Comparison of ENCODE assay signal across 20 cellular contexts in the genomic region with DNA sequence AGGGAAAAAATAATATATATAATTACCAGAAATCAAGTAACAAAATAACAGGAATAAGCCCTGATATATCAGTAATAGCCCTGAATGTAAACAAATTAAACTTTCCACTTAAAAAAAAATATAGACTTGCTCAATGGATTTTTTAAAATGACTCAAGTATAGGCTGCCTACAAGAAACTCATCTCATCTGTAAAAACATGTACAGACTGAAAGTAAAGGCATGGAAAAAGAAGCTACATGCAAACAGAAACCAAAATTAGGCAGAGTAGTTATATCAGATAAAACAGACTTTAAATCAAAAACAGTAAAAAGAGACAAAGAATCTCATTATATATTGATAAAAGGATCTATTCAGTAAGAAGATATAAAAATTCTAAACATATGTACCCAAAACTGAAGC.
DNase-seq lines count a peak whose midpoint lies in the region; ATAC-seq lines count a peak whose summit lies in the region.
"Had no signal": no experiment of that assay in that cellular context is flagged by ENCODE, and none has a peak within 500 bp of the region (broad histone marks: within the 10 kb centered on the region; RNA-seq: fewer than 3 reads in every experiment).

No MANE protein-coding gene starts in this region.

- no peaks in the 10 kb centered on the region for H3K27me3 Mint-ChIP-seq in activated naive CD4-positive, alpha-beta T cell treated with anti-CD3 and anti-CD28 coated beads, Interleukin-2, amount 50 U/mL, for 24 hours
- peaks cover 6% of the 10 kb centered on the region for H3K27me3 Mint-ChIP-seq in activated T-helper 1 cell treated with anti-CD3 and anti-CD28 coated beads, Interleukin-12 subunit alpha, Interleukin-12 subunit beta, Interleukin-2, Interleukin-4 antibody, amounts not matched to agents 30 ng/mL and 10 ng/mL and 1 ng/mL, durations not matched to agents 14 hours and 24 hours and 36 hours (ENCODE audit: insufficient read depth)
- H3K27me3 Mint-ChIP-seq: CD8-positive, alpha-beta memory T cell had no signal

- H3K9me3 Mint-ChIP-seq in activated naive CD4-positive, alpha-beta T cell treated with anti-CD3 and anti-CD28 coated beads, Interleukin-2, amount 50 U/mL, for 24 hours: peaks cover 5% of the 10 kb centered on the region
- H3K9me3 Mint-ChIP-seq in activated T-helper 1 cell treated with anti-CD3 and anti-CD28 coated beads, Interleukin-12 subunit alpha, Interleukin-12 subunit beta, Interleukin-2, Interleukin-4 antibody, amounts not matched to agents 30 ng/mL and 10 ng/mL and 1 ng/mL, durations not matched to agents 14 hours and 24 hours and 36 hours: peaks cover 27% of the 10 kb centered on the region

- peaks cover 21% of the 10 kb centered on the region for H3K4me1 Mint-ChIP-seq in activated naive CD4-positive, alpha-beta T cell treated with anti-CD3 and anti-CD28 coated beads, Interleukin-2, amount 50 U/mL, for 24 hours
- peaks cover 30% of the 10 kb centered on the region for H3K4me1 Mint-ChIP-seq in activated T-helper 1 cell treated with anti-CD3 and anti-CD28 coated beads, Interleukin-12 subunit alpha, Interleukin-12 subunit beta, Interleukin-2, Interleukin-4 antibody, amounts not matched to agents 30 ng/mL and 10 ng/mL and 1 ng/mL, durations not matched to agents 14 hours and 24 hours and 36 hours (ENCODE audit: low read depth)
- H3K4me1 Mint-ChIP-seq: H9 had no signal

- peak; percentile 31 for ATAC-seq in GM19351 (IDR thresholded peaks at IDR 0.05; ENCODE audit: unreplicated experiment)
- ATAC-seq: HepG2 had no signal

- peaks cover 2% of the 10 kb centered on the region for H3K36me3 Mint-ChIP-seq in activated naive CD4-positive, alpha-beta T cell treated with anti-CD3 and anti-CD28 coated beads, Interleukin-2, amount 50 U/mL, for 24 hours
- H3K36me3 Mint-ChIP-seq in activated T-helper 1 cell treated with anti-CD3 and anti-CD28 coated beads, Interleukin-12 subunit alpha, Interleukin-12 subunit beta, Interleukin-2, Interleukin-4 antibody, amounts not matched to agents 30 ng/mL and 10 ng/mL and 1 ng/mL, durations not matched to agents 14 hours and 24 hours and 36 hours (ENCODE audit: low read depth): peaks cover 9% of the 10 kb centered on the region

- H3K4me3 Mint-ChIP-seq in activated naive CD4-positive, alpha-beta T cell treated with anti-CD3 and anti-CD28 coated beads, Interleukin-2, amount 50 U/mL, for 24 hours: no peak overlapping the region
- H3K4me3 Mint-ChIP-seq in activated T-helper 1 cell treated with anti-CD3 and anti-CD28 coated beads, Interleukin-12 subunit alpha, Interleukin-12 subunit beta, Interleukin-2, Interleukin-4 antibody, amounts not matched to agents 30 ng/mL and 10 ng/mL and 1 ng/mL, durations not matched to agents 14 hours and 24 hours and 36 hours: no peak overlapping the region
- H3K4me3 Mint-ChIP-seq: CD4-positive, CD25-positive, alpha-beta regulatory T cell; H9 had no signal

- peak overlapping the region; percentile 12 for H3K27ac Mint-ChIP-seq in activated naive CD4-positive, alpha-beta T cell treated with anti-CD3 and anti-CD28 coated beads, Interleukin-2, amount 50 U/mL, for 24 hours
- H3K27ac Mint-ChIP-seq in activated T-helper 1 cell treated with anti-CD3 and anti-CD28 coated beads, Interleukin-12 subunit alpha, Interleukin-12 subunit beta, Interleukin-2, Interleukin-4 antibody, amounts not matched to agents 30 ng/mL and 10 ng/mL and 1 ng/mL, durations not matched to agents 14 hours and 24 hours and 36 hours: peak overlapping the region; percentile 32
- H3K27ac Mint-ChIP-seq: CD4-positive, CD25-positive, alpha-beta regulatory T cell; H9; IgD-negative memory B cell had no signal

- DNase-seq in activated naive CD4-positive, alpha-beta T cell (lab: John Stamatoyannopoulos, UW): no peak
- no peak for DNase-seq in activated T-helper 1 cell treated with anti-CD3 and anti-CD28 coated beads, Interleukin-12 subunit alpha, Interleukin-12 subunit beta, Interleukin-2, Interleukin-4 antibody, amounts not matched to agents 30 ng/mL and 10 ng/mL and 1 ng/mL, durations not matched to agents 14 hours and 24 hours and 36 hours (ENCODE audit: low spot score)
- no peak for DNase-seq in central memory CD4-positive, alpha-beta T cell
- DNase-seq in stimulated activated CD4-positive, alpha-beta T cell treated with anti-CD3 and anti-CD28 coated beads, Interleukin-15, amount 100 ng/mL, for 24 hours: no peak
- DNase-seq in activated CD8-positive, alpha-beta memory T cell treated with anti-CD3 and anti-CD28 coated beads, Interleukin-2, amount 50 U/mL, for 48 hours: no peak
- DNase-seq: ACHN; BE2C; C1 segment of cervical spinal cord; CD8-positive, alpha-beta memory T cell; COR-L47; DMS 273 treated with DMSO at 0.1 percent for 48 hours; DMS53; DND-41; EL; H9 had no signal

- intact Hi-C loops in activated T-helper 1 cell treated with anti-CD3 and anti-CD28 coated beads, Interleukin-12 subunit alpha, Interleukin-12 subunit beta, Interleukin-2, Interleukin-4 antibody, amounts not matched to agents 30 ng/mL and 10 ng/mL and 1 ng/mL, durations not matched to agents 14 hours and 24 hours and 36 hours (cut with micrococcal nuclease): loop anchor here (1.0 kb wide), 4 partner anchors 22 to 304 kb away; partner anchors contain the start of gene STT3B
